1 cellular context compared by ENCODE assay signal in genomic region chr3:107689355-107689754, GRCh38.
TF ChIP-seq lines count a peak whose summit lies in the region.

No MANE protein-coding gene starts in this region.

TF ChIP-seq in HepG2, 621 proteins besides CTCF, POLR2A, EP300 and RAD21 (continued from another document and continues in another):
- TF ChIP-seq PAXIP1 (CRISPR knock-in tag; conservative IDR thresholded peaks at IDR 0.05) (peak; percentile 71), PHF8 (CRISPR knock-in tag; IDR thresholded peaks at IDR 0.05) (no peak), CENPT (CRISPR knock-in tag; IDR thresholded peaks at IDR 0.05; ENCODE audit: low read depth) (no peak), NFRKB (IDR thresholded peaks at IDR 0.05) (no peak), TBX3 (IDR thresholded peaks at IDR 0.05; ENCODE audit: borderline replicate concordance) (peak; percentile 53; the same call in 1 of the 2 replicates), PBX2 (CRISPR knock-in tag; IDR thresholded peaks at IDR 0.05) (peak; percentile 76), KDM5B (CRISPR knock-in tag; IDR thresholded peaks at IDR 0.05; ENCODE audit: borderline replicate concordance) (no peak), PITX1 (CRISPR knock-in tag; IDR thresholded peaks at IDR 0.05) (no peak), ZNF674 (CRISPR knock-in tag; IDR thresholded peaks at IDR 0.05; ENCODE audit: low read depth) (no peak), TCF12 (IDR thresholded peaks at IDR 0.05) (no peak), TCF12 (CRISPR knock-in tag; IDR thresholded peaks at IDR 0.05) (no peak), ZNF232 (CRISPR knock-in tag; IDR thresholded peaks at IDR 0.05; ENCODE audit: borderline replicate concordance) (no peak), ZNF780A (CRISPR knock-in tag; IDR thresholded peaks at IDR 0.05) (no peak), PAWR (CRISPR knock-in tag; IDR thresholded peaks at IDR 0.05; ENCODE audit: borderline replicate concordance) (no peak), ZNF574 (CRISPR knock-in tag; IDR thresholded peaks at IDR 0.05) (no peak), ARID5B (CRISPR knock-in tag; IDR thresholded peaks at IDR 0.05) (peak; percentile 89), SOX13 (IDR thresholded peaks at IDR 0.05) (peak; percentile 62; the same call in 1 of the 2 replicates), SOX13 (CRISPR knock-in tag; conservative IDR thresholded peaks at IDR 0.05 in 1 of 2, IDR thresholded peaks at IDR 0.05 in 1 of 2) (peak in 1 of 2 experiments; percentile 88; a peak in 2 of 4 replicates), ZGPAT (CRISPR knock-in tag; IDR thresholded peaks at IDR 0.05) (peak; percentile 66), ZNF878 (CRISPR knock-in tag; IDR thresholded peaks at IDR 0.05) (no peak), HNRNPL (IDR thresholded peaks at IDR 0.05; ENCODE audit: low read depth, low read length) (no peak), SKI (IDR thresholded peaks at IDR 0.05; ENCODE audit: partially characterized antibody) (no peak), FOXA3 (CRISPR knock-in tag; IDR thresholded peaks at IDR 0.05) (peak; percentile 88), ZNF598 (CRISPR knock-in tag; IDR thresholded peaks at IDR 0.05; ENCODE audit: borderline replicate concordance) (no peak), ZNF280D (CRISPR knock-in tag; IDR thresholded peaks at IDR 0.05) (no peak), ZFP82 (CRISPR knock-in tag; IDR thresholded peaks at IDR 0.05; ENCODE audit: borderline replicate concordance) (no peak), ZFP36L1 (CRISPR knock-in tag; IDR thresholded peaks at IDR 0.05) (no peak), ZNF839 (CRISPR knock-in tag; IDR thresholded peaks at IDR 0.05; ENCODE audit: borderline replicate concordance) (no peak), ZBED4 (CRISPR knock-in tag; IDR thresholded peaks at IDR 0.05; ENCODE audit: borderline replicate concordance) (no peak), RBAK (CRISPR knock-in tag; IDR thresholded peaks at IDR 0.05) (no peak), MAX (IDR thresholded peaks at IDR 0.05) (no peak), BCL6 (CRISPR knock-in tag; IDR thresholded peaks at IDR 0.05) (peak; percentile 49; the same call in 1 of the 2 replicates), GATAD2A (CRISPR knock-in tag; IDR thresholded peaks at IDR 0.05) (peak; percentile 70; the same call in 1 of the 2 replicates), ATF2 (CRISPR knock-in tag; IDR thresholded peaks at IDR 0.05) (peak; percentile 19; the same call in 1 of the 2 replicates), ARHGAP35 (CRISPR knock-in tag; IDR thresholded peaks at IDR 0.05; ENCODE audit: borderline replicate concordance) (no peak), THAP11 (CRISPR knock-in tag; IDR thresholded peaks at IDR 0.05) (0 out of 2 replicates have a peak, but pooled peaks have one; percentile 30), TBX2 (CRISPR knock-in tag; IDR thresholded peaks at IDR 0.05; ENCODE audit: borderline replicate concordance) (0 out of 2 replicates have a peak, but pooled peaks have one; percentile 22), SOX6 (IDR thresholded peaks at IDR 0.05) (no peak), SOX6 (CRISPR knock-in tag; IDR thresholded peaks at IDR 0.05) (peak; percentile 93)
